Comparison of ENCODE assay signal across 8 cellular contexts in genomic region chr16:31182391-31182790, GRCh38. TPM values are rescaled to one million over a fixed set of nuclear protein-coding genes. Genes with fewer than 3 reads are reported as not detected.
A peak's percentile ranks its signal among the peaks of the same experiment; 100 is the strongest.
DNase-seq lines count a peak whose midpoint lies in the region; ATAC-seq, FAIRE-seq and TF ChIP-seq lines count a peak whose summit lies in the region.

No MANE protein-coding gene starts in this region.

- intact Hi-C loops in HepG2 (cut with micrococcal nuclease; ENCODE audit: unreplicated experiment): no loop called here
- intact Hi-C loops in right lobe of liver (cut with DNase I): loop anchor here in 1 of 2 donors (10.0 kb wide), 1 partner anchor 272 kb away; the partner anchor contains the start of gene ARMC5
- intact Hi-C loops in ascending aorta (cut with DNase I): loop anchor here (5.0 kb wide), 4 partner anchors 75 to 325 kb away; partner anchors contain the start of genes BCKDK, RUSF1, VKORC1 and ZNF843
- intact Hi-C loops in lower lobe of right lung (cut with DNase I): no loop called here

- DNase-seq in HepG2 (ENCODE audit: low spot score): no peak
- no peak for DNase-seq in right lobe of liver
- no peak for DNase-seq in ascending aorta (ENCODE audit: low spot score in 2 of 2)
- DNase-seq in lower lobe of right lung: no peak
- no peak for DNase-seq in foreskin melanocyte
- no peak for DNase-seq in NCI-H1105 treated with DMSO at 0.1 percent for 48 hours (lab: John Stamatoyannopoulos, UW)

- 22% methylated on average over 7 of the region's 7 CpGs for WGBS in HepG2 (ENCODE audit: low lambda C conversion rate)
- 39% methylated on average over 6 of the region's 7 CpGs for WGBS in right lobe of liver (ENCODE audit: insufficient coverage, low coverage, low lambda C conversion rate, missing lambda C conversion rate)

- H3K9me3 ChIP-seq in HepG2 (ENCODE audit: low read length) (no peaks in the 10 kb centered on the region), right lobe of liver (no peaks in the 10 kb centered on the region), ascending aorta (no peaks in the 10 kb centered on the region), lower lobe of right lung (no peaks in the 10 kb centered on the region)

- no peak; a peak in 1 of 4 replicates for TF ChIP-seq POLR2A in HepG2 (IDR thresholded peaks at IDR 0.05; ENCODE audit: insufficient read depth in 1 of 2, low read depth in 2 of 2, low read length in 2 of 2)
- TF ChIP-seq POLR2A in right lobe of liver (IDR thresholded peaks at IDR 0.05): no peak

- no peak for FAIRE-seq in HepG2 (lab: Jason Lieb, UNC)

- in situ Hi-C loops in HepG2 (cut with HindIII; ENCODE audit: extremely low pct_ligation_motif_present, low pct_unique_long_range_greater_than_20kb): no loop called here

- H3K79me2 ChIP-seq in HepG2 (ENCODE audit: insufficient read depth, low read length): peaks cover 71% of the 10 kb centered on the region

- ATAC-seq in HepG2: no peak
- ATAC-seq in right lobe of liver: no peak
- no peak for ATAC-seq in lower lobe of right lung
- ATAC-seq in GM21619 (IDR thresholded peaks at IDR 0.05; ENCODE audit: unreplicated experiment): no peak
- no peak for ATAC-seq in GM18909 (IDR thresholded peaks at IDR 0.05; ENCODE audit: poor library complexity, unreplicated experiment)

- H3K9ac ChIP-seq in HepG2 (ENCODE audit: insufficient read depth, low read depth, low read length): peak overlapping the region; percentile 98

- H3K27ac ChIP-seq in HepG2 (ENCODE audit: extremely low read length, insufficient read depth, low read length) (no peak overlapping the region), right lobe of liver (no peak overlapping the region), ascending aorta (no peak overlapping the region), lower lobe of right lung (no peak overlapping the region)

- H3K4me1 ChIP-seq in HepG2 (ENCODE audit: insufficient read depth, low read length) (peaks cover 54% of the 10 kb centered on the region), right lobe of liver (peaks cover 0 to 19% (median 7%) of the 10 kb centered on the region in 4 donors), ascending aorta (peaks cover 5 to 35% of the 10 kb centered on the region in 2 donors), lower lobe of right lung (peaks cover 53% of the 10 kb centered on the region)

- no peak for TF ChIP-seq RAD21 in HepG2 (CRISPR knock-in tag; IDR thresholded peaks at IDR 0.05)

- H3K4me3 ChIP-seq in HepG2 (replicated peaks in 1 of 3; ENCODE audit: insufficient read depth in 1 of 3, low read depth in 2 of 3, low read length in 3 of 3) (peak overlapping the region; percentile 90 to 93 (median 93)), right lobe of liver (no peak overlapping the region), ascending aorta (peak overlapping the region; percentile 7 to 97), lower lobe of right lung (peak overlapping the region; percentile 88)

- POLR2A ChIA-PET in HepG2 (lab: Yijun Ruan, JAX): interaction anchor here (1.1 to 1.6 kb wide), 5 partner anchors 13 to 65 kb away, joined by 3 to 5 read pairs (median 4); partner anchors contain the start of gene KAT8

- CTCF ChIA-PET in HepG2 (lab: Yijun Ruan, JAX; ENCODE audit: low intra/inter-chr PET ratio, low total read pairs): no interaction called here

- no peak overlapping the region for H2AFZ ChIP-seq in HepG2 (ENCODE audit: low read length)

- BruUV-seq in HepG2 (replicated peaks; lab: Mats Ljungman, UMichigan): no TSS peak

- H3K4me2 ChIP-seq in HepG2 (ENCODE audit: low read depth, low read length): peak overlapping the region; percentile 90

- TF ChIP-seq EP300 in HepG2 (IDR thresholded peaks at IDR 0.05; ENCODE audit: low read depth in 2 of 2, low read length in 2 of 2): no peak
- no peak for TF ChIP-seq EP300 in HepG2 (CRISPR knock-in tag; IDR thresholded peaks at IDR 0.05; ENCODE audit: borderline replicate concordance)

- H3K36me3 ChIP-seq in HepG2 (replicated peaks in 1 of 2; ENCODE audit: control insufficient read depth in 1 of 2, insufficient read depth in 2 of 2, low read length in 2 of 2): peaks cover 31 to 56% of the 10 kb centered on the region in 2 experiments
- peaks cover 14 to 52% (median 34%) of the 10 kb centered on the region in 4 donors for H3K36me3 ChIP-seq in right lobe of liver
- peaks cover 50 to 52% of the 10 kb centered on the region in 2 donors for H3K36me3 ChIP-seq in ascending aorta
- peaks cover 52% of the 10 kb centered on the region for H3K36me3 ChIP-seq in lower lobe of right lung

- TF ChIP-seq CTCF in HepG2 (CRISPR knock-in tag; IDR thresholded peaks at IDR 0.05) (no peak), right lobe of liver (IDR thresholded peaks at IDR 0.05) (no peak), ascending aorta (IDR thresholded peaks at IDR 0.05) (no peak), lower lobe of right lung (IDR thresholded peaks at IDR 0.05) (no peak)

- H3K27me3 ChIP-seq in HepG2 (ENCODE audit: control insufficient read depth in 1 of 2, insufficient read depth in 2 of 2, low read length in 2 of 2) (no peaks in the 10 kb centered on the region; a peak in 1 of 5 replicates), right lobe of liver (no peaks in the 10 kb centered on the region), ascending aorta (no peaks in the 10 kb centered on the region), lower lobe of right lung (ENCODE audit: low read depth) (no peaks in the 10 kb centered on the region)

- peaks cover 69% of the 10 kb centered on the region for H4K20me1 ChIP-seq in HepG2 (ENCODE audit: insufficient read depth, low read length)

RNA-seq across cellular contexts. Expression of gene FUS, which starts 2.5 kb away (rescaled TPM):
- total RNA-seq in HepG2 (2016; rRNA removed; fragmentation: Illumina TruSeq; extraction: Trizol) (64.8 and 68.1 TPM in 2 replicates), right lobe of liver (10 to 100 TPM; 18.7 to 69.7 (median 40.4) TPM), ascending aorta (166 TPM), lower lobe of right lung (179 TPM)
- 132 and 135 TPM in 2 replicates for total RNA-seq in HepG2 (2016; cell fraction: cytosol; rRNA removed; fragmentation: Illumina TruSeq; extraction: Trizol; ENCODE audit: low read depth)
- total RNA-seq in HepG2 (2016; cell fraction: insoluble cytoplasmic fraction; rRNA removed; fragmentation: Illumina TruSeq; extraction: Trizol): 65.7 and 69.2 TPM in 2 replicates
- 107 and 110 TPM in 2 replicates for total RNA-seq in HepG2 (2016; cell fraction: membrane; rRNA removed; fragmentation: Illumina TruSeq; extraction: Trizol)
- total RNA-seq in HepG2 (2016; cell fraction: nucleus; rRNA removed; fragmentation: Illumina TruSeq; extraction: Trizol): 164 and 176 TPM in 2 replicates
- 168 and 176 TPM in 2 replicates for polyA plus RNA-seq in HepG2 (2011; rRNA removed)
- polyA plus RNA-seq in HepG2 (2011; cell fraction: cytosol; rRNA removed): 81.1 and 83.9 TPM in 2 replicates
- polyA plus RNA-seq in HepG2 (2011; cell fraction: nucleus; rRNA removed): 401 and 461 TPM in 2 replicates
- polyA plus RNA-seq in HepG2 (2012): 485 and 576 TPM in 2 replicates
- 70.9 and 79.9 TPM in 2 replicates for polyA plus RNA-seq in HepG2 (2016; cell fraction: cytosol; fragmentation: Illumina TruSeq; extraction: Trizol; ENCODE audit: low read depth)
- 475 and 565 TPM in 2 replicates for polyA plus RNA-seq in HepG2 (2016; cell fraction: insoluble cytoplasmic fraction; fragmentation: Illumina TruSeq; extraction: Trizol; ENCODE audit: low read depth)
- 78.4 and 96.5 TPM in 2 replicates for polyA plus RNA-seq in HepG2 (2016; cell fraction: membrane; fragmentation: Illumina TruSeq; extraction: Trizol; ENCODE audit: low read depth)
- polyA plus RNA-seq in HepG2 (2016; cell fraction: nucleus; fragmentation: Illumina TruSeq; extraction: Trizol; ENCODE audit: insufficient read depth, low read depth): 1,051 and 1,103 TPM in 2 replicates
- polyA minus RNA-seq in HepG2 (2011; rRNA and poly(A)+ RNA removed; ENCODE audit: low replicate concordance): 149 and 213 TPM in 2 replicates
- 117 and 135 TPM in 2 replicates for polyA minus RNA-seq in HepG2 (2011; cell fraction: cytosol; rRNA and poly(A)+ RNA removed)
- polyA minus RNA-seq in HepG2 (2011; cell fraction: nucleus; rRNA and poly(A)+ RNA removed): 379 and 413 TPM in 2 replicates

RNA-seq across cellular contexts. Expression of gene PYCARD, which starts 20.2 kb away (rescaled TPM):
- total RNA-seq in HepG2 (2016; rRNA removed; fragmentation: Illumina TruSeq; extraction: Trizol): 4.4 and 4.8 TPM in 2 replicates
- total RNA-seq in HepG2 (2016; cell fraction: cytosol; rRNA removed; fragmentation: Illumina TruSeq; extraction: Trizol; ENCODE audit: low read depth): 3.8 and 4.5 TPM in 2 replicates
- 3.7 and 4.7 TPM in 2 replicates for total RNA-seq in HepG2 (2016; cell fraction: insoluble cytoplasmic fraction; rRNA removed; fragmentation: Illumina TruSeq; extraction: Trizol)
- 3.8 and 5.0 TPM in 2 replicates for total RNA-seq in HepG2 (2016; cell fraction: membrane; rRNA removed; fragmentation: Illumina TruSeq; extraction: Trizol)
- total RNA-seq in HepG2 (2016; cell fraction: nucleus; rRNA removed; fragmentation: Illumina TruSeq; extraction: Trizol): 1.8 and 2.4 TPM in 2 replicates
- 6.0 and 9.2 TPM in 2 replicates for polyA plus RNA-seq in HepG2 (2011; rRNA removed)
- polyA plus RNA-seq in HepG2 (2011; cell fraction: cytosol; rRNA removed): 3.7 and 11.2 TPM in 2 replicates
- 7.2 and 9.7 TPM in 2 replicates for polyA plus RNA-seq in HepG2 (2011; cell fraction: nucleus; rRNA removed)
- 3.6 and 4.1 TPM in 2 replicates for polyA plus RNA-seq in HepG2 (2012)
- 3.8 and 5.0 TPM in 2 replicates for polyA plus RNA-seq in HepG2 (2016; cell fraction: cytosol; fragmentation: Illumina TruSeq; extraction: Trizol; ENCODE audit: low read depth)
- polyA plus RNA-seq in HepG2 (2016; cell fraction: insoluble cytoplasmic fraction; fragmentation: Illumina TruSeq; extraction: Trizol; ENCODE audit: low read depth): 4.4 and 4.5 TPM in 2 replicates
- polyA plus RNA-seq in HepG2 (2016; cell fraction: membrane; fragmentation: Illumina TruSeq; extraction: Trizol; ENCODE audit: low read depth): 2.7 and 3.2 TPM in 2 replicates
- 0.87 and 3.1 TPM in 2 replicates for polyA plus RNA-seq in HepG2 (2016; cell fraction: nucleus; fragmentation: Illumina TruSeq; extraction: Trizol; ENCODE audit: insufficient read depth, low read depth)
- polyA minus RNA-seq in HepG2 (2011; rRNA and poly(A)+ RNA removed; ENCODE audit: low replicate concordance): 7.8 TPM in 1 of 2 replicates, not detected in the other
- 2.7 and 4.6 TPM in 2 replicates for polyA minus RNA-seq in HepG2 (2011; cell fraction: cytosol; rRNA and poly(A)+ RNA removed)
- 0.64 TPM in 1 of 2 replicates, not detected in the other for polyA minus RNA-seq in HepG2 (2011; cell fraction: nucleus; rRNA and poly(A)+ RNA removed)
- 10 to 100 TPM in 3 of 6 experiments, 1 to 10 TPM in 3; 5.7 to 14.9 (median 9.6) TPM for total RNA-seq in right lobe of liver
- 21.1 TPM for total RNA-seq in ascending aorta
- 82.0 TPM for total RNA-seq in lower lobe of right lung

RNA-seq across cellular contexts. Expression of gene TRIM72, which starts 31.5 kb away (rescaled TPM):
- total RNA-seq in HepG2 (2016; rRNA removed; fragmentation: Illumina TruSeq; extraction: Trizol) (not detected in 2 replicates), right lobe of liver (under 1 TPM in 1 of 6 experiments, not detected in 5; 0.06 TPM), ascending aorta (not detected), lower lobe of right lung (0.06 TPM)
- total RNA-seq in HepG2 (2016; cell fraction: cytosol; rRNA removed; fragmentation: Illumina TruSeq; extraction: Trizol; ENCODE audit: low read depth): not detected in 2 replicates
- total RNA-seq in HepG2 (2016; cell fraction: insoluble cytoplasmic fraction; rRNA removed; fragmentation: Illumina TruSeq; extraction: Trizol): not detected in 2 replicates
- total RNA-seq in HepG2 (2016; cell fraction: membrane; rRNA removed; fragmentation: Illumina TruSeq; extraction: Trizol): not detected in 2 replicates
- not detected in 2 replicates for total RNA-seq in HepG2 (2016; cell fraction: nucleus; rRNA removed; fragmentation: Illumina TruSeq; extraction: Trizol)
- polyA plus RNA-seq in HepG2 (2011; rRNA removed): not detected in 2 replicates
- polyA plus RNA-seq in HepG2 (2011; cell fraction: cytosol; rRNA removed): not detected in 2 replicates
- 0.05 TPM in 1 of 2 replicates, not detected in the other for polyA plus RNA-seq in HepG2 (2011; cell fraction: nucleus; rRNA removed)
- polyA plus RNA-seq in HepG2 (2012): not detected in 2 replicates
- polyA plus RNA-seq in HepG2 (2016; cell fraction: cytosol; fragmentation: Illumina TruSeq; extraction: Trizol; ENCODE audit: low read depth): not detected in 2 replicates
- polyA plus RNA-seq in HepG2 (2016; cell fraction: insoluble cytoplasmic fraction; fragmentation: Illumina TruSeq; extraction: Trizol; ENCODE audit: low read depth): not detected in 2 replicates
- polyA plus RNA-seq in HepG2 (2016; cell fraction: membrane; fragmentation: Illumina TruSeq; extraction: Trizol; ENCODE audit: low read depth): not detected in 2 replicates
- polyA plus RNA-seq in HepG2 (2016; cell fraction: nucleus; fragmentation: Illumina TruSeq; extraction: Trizol; ENCODE audit: insufficient read depth, low read depth): not detected in 2 replicates
- 0.02 TPM in 1 of 2 replicates, not detected in the other for polyA minus RNA-seq in HepG2 (2011; rRNA and poly(A)+ RNA removed; ENCODE audit: low replicate concordance)
- polyA minus RNA-seq in HepG2 (2011; cell fraction: cytosol; rRNA and poly(A)+ RNA removed): not detected in 2 replicates
- polyA minus RNA-seq in HepG2 (2011; cell fraction: nucleus; rRNA and poly(A)+ RNA removed): not detected in 2 replicates

RNA-seq across cellular contexts. Expression of gene PRSS36, which starts 32.5 kb away (rescaled TPM):
- total RNA-seq in HepG2 (2016; rRNA removed; fragmentation: Illumina TruSeq; extraction: Trizol) (1.1 and 1.5 TPM in 2 replicates), right lobe of liver (1 to 10 TPM in 3 of 6 experiments, under 1 TPM in 3; 0.25 to 1.6 (median 1.0) TPM), ascending aorta (1.4 TPM), lower lobe of right lung (6.6 TPM)
- total RNA-seq in HepG2 (2016; cell fraction: cytosol; rRNA removed; fragmentation: Illumina TruSeq; extraction: Trizol; ENCODE audit: low read depth): 2.5 and 3.6 TPM in 2 replicates
- 0.79 and 2.2 TPM in 2 replicates for total RNA-seq in HepG2 (2016; cell fraction: insoluble cytoplasmic fraction; rRNA removed; fragmentation: Illumina TruSeq; extraction: Trizol)
- total RNA-seq in HepG2 (2016; cell fraction: membrane; rRNA removed; fragmentation: Illumina TruSeq; extraction: Trizol): 3.2 and 4.8 TPM in 2 replicates
- 1.1 and 1.8 TPM in 2 replicates for total RNA-seq in HepG2 (2016; cell fraction: nucleus; rRNA removed; fragmentation: Illumina TruSeq; extraction: Trizol)
- polyA plus RNA-seq in HepG2 (2011; rRNA removed): 2.1 and 2.7 TPM in 2 replicates
- 0.95 and 2.1 TPM in 2 replicates for polyA plus RNA-seq in HepG2 (2011; cell fraction: cytosol; rRNA removed)
- polyA plus RNA-seq in HepG2 (2011; cell fraction: nucleus; rRNA removed): 1.9 and 2.8 TPM in 2 replicates
- polyA plus RNA-seq in HepG2 (2012): 0.71 and 1.5 TPM in 2 replicates
- 2.1 and 2.2 TPM in 2 replicates for polyA plus RNA-seq in HepG2 (2016; cell fraction: cytosol; fragmentation: Illumina TruSeq; extraction: Trizol; ENCODE audit: low read depth)
- 2.1 and 2.5 TPM in 2 replicates for polyA plus RNA-seq in HepG2 (2016; cell fraction: insoluble cytoplasmic fraction; fragmentation: Illumina TruSeq; extraction: Trizol; ENCODE audit: low read depth)
- 0.93 and 4.0 TPM in 2 replicates for polyA plus RNA-seq in HepG2 (2016; cell fraction: membrane; fragmentation: Illumina TruSeq; extraction: Trizol; ENCODE audit: low read depth)
- 1.3 and 3.1 TPM in 2 replicates for polyA plus RNA-seq in HepG2 (2016; cell fraction: nucleus; fragmentation: Illumina TruSeq; extraction: Trizol; ENCODE audit: insufficient read depth, low read depth)
- polyA minus RNA-seq in HepG2 (2011; rRNA and poly(A)+ RNA removed; ENCODE audit: low replicate concordance): 0.76 and 9.9 TPM in 2 replicates
- polyA minus RNA-seq in HepG2 (2011; cell fraction: cytosol; rRNA and poly(A)+ RNA removed): 0.20 and 0.44 TPM in 2 replicates
- polyA minus RNA-seq in HepG2 (2011; cell fraction: nucleus; rRNA and poly(A)+ RNA removed): 1.3 TPM in 1 of 2 replicates, not detected in the other

RNA-seq across cellular contexts. Expression of gene PYDC1, which starts 34.5 kb away (rescaled TPM):
- total RNA-seq in HepG2 (2016; rRNA removed; fragmentation: Illumina TruSeq; extraction: Trizol) (not detected in 2 replicates), right lobe of liver (not detected), ascending aorta (not detected), lower lobe of right lung (not detected)
- total RNA-seq in HepG2 (2016; cell fraction: cytosol; rRNA removed; fragmentation: Illumina TruSeq; extraction: Trizol; ENCODE audit: low read depth): not detected in 2 replicates
- not detected in 2 replicates for total RNA-seq in HepG2 (2016; cell fraction: insoluble cytoplasmic fraction; rRNA removed; fragmentation: Illumina TruSeq; extraction: Trizol)
- total RNA-seq in HepG2 (2016; cell fraction: membrane; rRNA removed; fragmentation: Illumina TruSeq; extraction: Trizol): not detected in 2 replicates
- total RNA-seq in HepG2 (2016; cell fraction: nucleus; rRNA removed; fragmentation: Illumina TruSeq; extraction: Trizol): not detected in 2 replicates
- polyA plus RNA-seq in HepG2 (2011; rRNA removed): not detected in 2 replicates
- not detected in 2 replicates for polyA plus RNA-seq in HepG2 (2011; cell fraction: cytosol; rRNA removed)
- polyA plus RNA-seq in HepG2 (2011; cell fraction: nucleus; rRNA removed): not detected in 2 replicates
- polyA plus RNA-seq in HepG2 (2012): not detected in 2 replicates
- not detected in 2 replicates for polyA plus RNA-seq in HepG2 (2016; cell fraction: cytosol; fragmentation: Illumina TruSeq; extraction: Trizol; ENCODE audit: low read depth)
- polyA plus RNA-seq in HepG2 (2016; cell fraction: insoluble cytoplasmic fraction; fragmentation: Illumina TruSeq; extraction: Trizol; ENCODE audit: low read depth): not detected in 2 replicates
- not detected in 2 replicates for polyA plus RNA-seq in HepG2 (2016; cell fraction: membrane; fragmentation: Illumina TruSeq; extraction: Trizol; ENCODE audit: low read depth)
- polyA plus RNA-seq in HepG2 (2016; cell fraction: nucleus; fragmentation: Illumina TruSeq; extraction: Trizol; ENCODE audit: insufficient read depth, low read depth): not detected in 2 replicates
- polyA minus RNA-seq in HepG2 (2011; rRNA and poly(A)+ RNA removed; ENCODE audit: low replicate concordance): not detected in 2 replicates
- polyA minus RNA-seq in HepG2 (2011; cell fraction: cytosol; rRNA and poly(A)+ RNA removed): not detected in 2 replicates
- not detected in 2 replicates for polyA minus RNA-seq in HepG2 (2011; cell fraction: nucleus; rRNA and poly(A)+ RNA removed)

Comparison
In these comparisons a context has a peak if more than half of its experiments do, and no peak if none do; other contexts are left out.
1. H3K4me3 ChIP-seq: peak in HepG2 (3 of 3), ascending aorta (2 of 2) and lower lobe of right lung (single experiment); none in right lobe of liver (0 of 3).